Comparison of ENCODE assay signal across 18 cellular contexts in genomic region chr1:147470079-147470478, GRCh38.
A peak's percentile ranks its signal among the peaks of the same experiment; 100 is the strongest.
DNase-seq lines count a peak whose midpoint lies in the region; ATAC-seq, FAIRE-seq and TF ChIP-seq lines count a peak whose summit lies in the region.
"Had no signal": no experiment of that assay in that cellular context is flagged by ENCODE, and none has a peak within 500 bp of the region (broad histone marks: within the 10 kb centered on the region; RNA-seq: fewer than 3 reads in every experiment).

No MANE protein-coding gene starts in this region.

- no peaks in the 10 kb centered on the region for H3K36me3 ChIP-seq in mucosa of descending colon (ENCODE audit: low read depth)
- H3K36me3 ChIP-seq: BLaER1 treated with 17β-estradiol and CSF1 and Interleukin-3, amounts not matched to agents 10 nM and 100 nM had no signal

- intact Hi-C loops in mucosa of descending colon (cut with DNase I, micrococcal nuclease) = no loop called here

- H3K4me3 ChIP-seq in mucosa of descending colon = no peak overlapping the region
- H3K4me3 ChIP-seq: A549; BLaER1 treated with 17β-estradiol and CSF1 and Interleukin-3, amounts not matched to agents 10 nM and 100 nM had no signal

- no peaks in the 10 kb centered on the region for H3K4me1 ChIP-seq in mucosa of descending colon (ENCODE audit: low read depth)
- H3K4me1 ChIP-seq: A549; BLaER1 treated with 17β-estradiol and CSF1 and Interleukin-3, amounts not matched to agents 10 nM and 100 nM had no signal

- peak; percentile 7 for FAIRE-seq in TTC549 (lab: Jason Lieb, UNC)
- FAIRE-seq: A549, D721Med, G401.6, GM12891, GM19239 had no signal

- H3K9me3 ChIP-seq in mucosa of descending colon = peaks cover 6% of the 10 kb centered on the region
- H3K9me3 ChIP-seq: A549, Caco-2 had no signal

- CTCF ChIA-PET in HEK293T (lab: Yijun Ruan, JAX) = no interaction called here

- no peak for TF ChIP-seq CTCF in mucosa of descending colon (IDR thresholded peaks at IDR 0.05)

- POLR2A ChIA-PET in HEK293T (lab: Yijun Ruan, JAX) = no interaction called here

- DNase-seq in HEK293T (ENCODE audit: extremely low spot score) (no peak), mucosa of descending colon (peak in 1 of 3 donors; percentile 13)
- no peak for DNase-seq in activated CD4-positive, alpha-beta T cell treated with anti-CD3 and anti-CD28 coated beads for 1 hour
- DNase-seq: AML-193; Caco-2; Calu3; CD4-positive, alpha-beta T cell; CD8-positive, alpha-beta T cell; DMS79 treated with DMSO at 0.1 percent for 48 hours; GF-D8 had no signal

- ATAC-seq in mucosa of descending colon = peak; percentile 72
- ATAC-seq in GM21360 (IDR thresholded peaks at IDR 0.05; ENCODE audit: unreplicated experiment) = no peak
- ATAC-seq: A549; CD8-positive, alpha-beta T cell had no signal

TF ChIP-seq in HEK293T, 16 proteins besides CTCF, POLR2A, EP300 and RAD21:
- no peak for TF ChIP-seq SP1 (IDR thresholded peaks at IDR 0.05)
- TF ChIP-seq, protein P1, sequence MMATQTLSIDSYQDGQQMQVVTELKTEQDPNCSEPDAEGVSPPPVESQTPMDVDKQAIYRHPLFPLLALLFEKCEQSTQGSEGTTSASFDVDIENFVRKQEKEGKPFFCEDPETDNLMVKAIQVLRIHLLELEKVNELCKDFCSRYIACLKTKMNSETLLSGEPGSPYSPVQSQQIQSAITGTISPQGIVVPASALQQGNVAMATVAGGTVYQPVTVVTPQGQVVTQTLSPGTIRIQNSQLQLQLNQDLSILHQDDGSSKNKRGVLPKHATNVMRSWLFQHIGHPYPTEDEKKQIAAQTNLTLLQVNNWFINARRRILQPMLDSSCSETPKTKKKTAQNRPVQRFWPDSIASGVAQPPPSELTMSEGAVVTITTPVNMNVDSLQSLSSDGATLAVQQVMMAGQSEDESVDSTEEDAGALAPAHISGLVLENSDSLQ (IDR thresholded peaks at IDR 0.05) = peak; percentile 36; the same call in 1 of the 2 replicates
TF ChIP-seq in HEK293T: peak in this region for 1.
